ENCODE assay signal across 8 cellular contexts in genomic region chr12:94872671-94873367, GRCh38.
DNase-seq lines count a peak whose midpoint lies in the region; ATAC-seq and TF ChIP-seq lines count a peak whose summit lies in the region.

No MANE protein-coding gene starts in this region.

- H3K36me3 Mint-ChIP-seq in activated naive CD8-positive, alpha-beta T cell treated with anti-CD3 and anti-CD28 coated beads, Interleukin-2, amount 50 U/mL, for 24 hours (ENCODE audit: low read depth), result no peaks in the 10 kb centered on the region

- DNase-seq in activated naive CD8-positive, alpha-beta T cell treated with anti-CD3 and anti-CD28 coated beads, Interleukin-2, amount 50 U/mL, for 24 hours, result no peak
- no peak for DNase-seq in NCI-H1694 treated with DMSO at 0.1 percent for 48 hours (lab: John Stamatoyannopoulos, UW)
- DNase-seq in NCI-H526 treated with DMSO at 0.1 percent for 48 hours (lab: John Stamatoyannopoulos, UW), result no peak
- DNase-seq in NCI-H2196 (lab: John Stamatoyannopoulos, UW; ENCODE audit: unreplicated experiment), result no peak

- H3K9me3 Mint-ChIP-seq in activated naive CD8-positive, alpha-beta T cell treated with anti-CD3 and anti-CD28 coated beads, Interleukin-2, amount 50 U/mL, for 24 hours, result no peaks in the 10 kb centered on the region

- H3K27me3 ChIP-seq in BLaER1 treated with 17β-estradiol and CSF1 and Interleukin-3, amounts not matched to agents 10 nM and 100 nM, result peaks cover 55 to 63% (median 59%) of the 10 kb centered on the region in 11 experiments

- 9 to 13% methylated on average over 31 to 33 of the region's 36 CpGs for WGBS in mesodermal cell (ENCODE audit: insufficient coverage in 2 of 2), 2 experiments

- H3K27ac ChIP-seq in BLaER1 treated with 17β-estradiol and CSF1 and Interleukin-3, amounts not matched to agents 10 nM and 100 nM, result no peak overlapping the region
- H3K27ac ChIP-seq in mesodermal cell (ENCODE audit: low read depth, low read length, severe bottlenecking), result no peak overlapping the region

- peaks cover 11% of the 10 kb centered on the region for H3K4me1 Mint-ChIP-seq in activated naive CD8-positive, alpha-beta T cell treated with anti-CD3 and anti-CD28 coated beads, Interleukin-2, amount 50 U/mL, for 24 hours

- peak overlapping the region in 8 of 10 experiments; percentile 35 to 61 (median 40); a peak in 10 of 20 replicates for H3K4me3 ChIP-seq in BLaER1 treated with 17β-estradiol and CSF1 and Interleukin-3, amounts not matched to agents 10 nM and 100 nM
- peak overlapping the region; percentile 30 for H3K4me3 ChIP-seq in mesodermal cell (ENCODE audit: extremely low read depth, insufficient read depth, low read length, poor library complexity, severe bottlenecking)

- peaks cover 65% of the 10 kb centered on the region for H3K27me3 Mint-ChIP-seq in activated naive CD8-positive, alpha-beta T cell treated with anti-CD3 and anti-CD28 coated beads, Interleukin-2, amount 50 U/mL, for 24 hours

- H3K9ac ChIP-seq in BLaER1 treated with 17β-estradiol and CSF1 and Interleukin-3, amounts not matched to agents 10 nM and 100 nM, result no peak overlapping the region

- peak; percentile 1 for TF ChIP-seq POLR2A in GM18951 (IDR thresholded peaks at IDR 0.05; ENCODE audit: extremely low read depth, insufficient read depth, insufficient read length)

- ATAC-seq in HG03097 (IDR thresholded peaks at IDR 0.05; ENCODE audit: low FRiP score, unreplicated experiment), result peak; percentile 17
- ATAC-seq in activated naive CD8-positive, alpha-beta T cell treated with anti-CD3 and anti-CD28 coated beads, Interleukin-2, amount 50 U/mL, for 24 hours, result no peak

- peaks cover 0 to 19% (median 0%) of the 10 kb centered on the region in 11 experiments; a peak in 5 of 22 replicates for H4K20me1 ChIP-seq in BLaER1 treated with 17β-estradiol and CSF1 and Interleukin-3, amounts not matched to agents 10 nM and 100 nM

- no peak overlapping the region for H3K27ac Mint-ChIP-seq in activated naive CD8-positive, alpha-beta T cell treated with anti-CD3 and anti-CD28 coated beads, Interleukin-2, amount 50 U/mL, for 24 hours

- peak overlapping the region; percentile 62 for H3K4me3 Mint-ChIP-seq in activated naive CD8-positive, alpha-beta T cell treated with anti-CD3 and anti-CD28 coated beads, Interleukin-2, amount 50 U/mL, for 24 hours

- H3K36me3 ChIP-seq in BLaER1 treated with 17β-estradiol and CSF1 and Interleukin-3, amounts not matched to agents 10 nM and 100 nM, result no peaks in the 10 kb centered on the region
- no peaks in the 10 kb centered on the region for H3K36me3 ChIP-seq in mesodermal cell (ENCODE audit: control insufficient read depth, insufficient read depth, low read length)

- in situ Hi-C loops in GM18951 (cut with MboI; ENCODE audit: low sequenced_read_pairs, unreplicated experiment), result no loop called here

- peaks cover 0 to 11% (median 4%) of the 10 kb centered on the region in 10 experiments; a peak in 5 of 20 replicates for H3K4me1 ChIP-seq in BLaER1 treated with 17β-estradiol and CSF1 and Interleukin-3, amounts not matched to agents 10 nM and 100 nM
- peaks cover 4% of the 10 kb centered on the region for H3K4me1 ChIP-seq in mesodermal cell (ENCODE audit: control insufficient read depth, insufficient read depth, low read length, poor library complexity, severe bottlenecking)

- peaks cover 8 to 21% (median 13%) of the 10 kb centered on the region in 11 experiments; a peak in 18 of 22 replicates for H3K9me3 ChIP-seq in BLaER1 treated with 17β-estradiol and CSF1 and Interleukin-3, amounts not matched to agents 10 nM and 100 nM (replicated peaks in 1 of 11)
- H3K9me3 ChIP-seq in mesodermal cell (ENCODE audit: control insufficient read depth, low read length), result no peaks in the 10 kb centered on the region

- peak overlapping the region in 8 of 11 experiments; percentile 28 to 62 (median 52); a peak in 11 of 22 replicates for H3K4me2 ChIP-seq in BLaER1 treated with 17β-estradiol and CSF1 and Interleukin-3, amounts not matched to agents 10 nM and 100 nM
